In genomic region chr1:17043676-17044075, GRCh38 we compare ENCODE assay signal across 8 cellular contexts.
"Had no signal": no experiment of that assay in that cellular context is flagged by ENCODE, and none has a peak within 500 bp of the region (broad histone marks: within the 10 kb centered on the region; RNA-seq: fewer than 3 reads in every experiment).

No MANE protein-coding gene starts in this region.

- H3K9ac ChIP-seq: GM23248 had no signal

- H3K9me3 Mint-ChIP-seq: HFFc6 had no signal

- FAIRE-seq: HTR-8/SVneo had no signal

- H3K27ac ChIP-seq: GM23248 had no signal

- H3K27ac Mint-ChIP-seq: HFFc6 had no signal

- ATAC-seq: HCT116 had no signal

- DNase-seq: GM23248, GOT3, H7, HFFc6, IMR-90 had no signal

- H3K4me3 Mint-ChIP-seq: HFFc6 had no signal

- H3K4me3 ChIP-seq: GM23248, HAP-1 had no signal

- H3K9me3 ChIP-seq: HAP-1 had no signal

- H2AFZ ChIP-seq: GM23248 had no signal
